ENCODE assay signal across 1 cellular context in genomic region chr4:177250056-177250696, GRCh38.
TF ChIP-seq lines count a peak whose summit lies in the region.

No MANE protein-coding gene starts in this region.

TF ChIP-seq in HepG2, 621 proteins besides CTCF, POLR2A, EP300 and RAD21 (continued from another document and continues in another):
- TF ChIP-seq PBX2 (CRISPR knock-in tag; IDR thresholded peaks at IDR 0.05) (no peak), ZFAT (CRISPR knock-in tag; conservative IDR thresholded peaks at IDR 0.05) (no peak), ZMYM3 (CRISPR knock-in tag; IDR thresholded peaks at IDR 0.05) (no peak), IRF9 (CRISPR knock-in tag; IDR thresholded peaks at IDR 0.05; ENCODE audit: borderline replicate concordance) (no peak), ZNF598 (CRISPR knock-in tag; IDR thresholded peaks at IDR 0.05; ENCODE audit: borderline replicate concordance) (no peak), ATF7 (IDR thresholded peaks at IDR 0.05) (no peak), ATF7 (CRISPR knock-in tag; IDR thresholded peaks at IDR 0.05) (no peak), THAP7 (CRISPR knock-in tag; IDR thresholded peaks at IDR 0.05) (no peak), GABPA (IDR thresholded peaks at IDR 0.05; ENCODE audit: low read depth, low read length) (no peak), GABPA (CRISPR knock-in tag; IDR thresholded peaks at IDR 0.05; ENCODE audit: low read depth) (no peak), ZNF232 (CRISPR knock-in tag; IDR thresholded peaks at IDR 0.05; ENCODE audit: borderline replicate concordance) (no peak), AHR (CRISPR knock-in tag; IDR thresholded peaks at IDR 0.05) (no peak), ZZZ3 (CRISPR knock-in tag; IDR thresholded peaks at IDR 0.05; ENCODE audit: borderline replicate concordance) (no peak), ZXDC (CRISPR knock-in tag; IDR thresholded peaks at IDR 0.05) (no peak), ZNF607 (CRISPR knock-in tag; IDR thresholded peaks at IDR 0.05; ENCODE audit: borderline replicate concordance) (no peak), HNRNPL (IDR thresholded peaks at IDR 0.05; ENCODE audit: low read depth, low read length) (no peak), MIXL1 (CRISPR knock-in tag; IDR thresholded peaks at IDR 0.05) (0 out of 2 replicates have a peak, but pooled peaks have one; percentile 42), GABPB1 (CRISPR knock-in tag; IDR thresholded peaks at IDR 0.05) (peak; percentile 34; the same call in 1 of the 2 replicates), ZNF225 (CRISPR knock-in tag; IDR thresholded peaks at IDR 0.05) (no peak), ZNF367 (CRISPR knock-in tag; IDR thresholded peaks at IDR 0.05; ENCODE audit: borderline replicate concordance) (no peak), IKZF4 (CRISPR knock-in tag; IDR thresholded peaks at IDR 0.05; ENCODE audit: borderline replicate concordance, low read depth, not compliant biosample characterization) (no peak), ZBTB34 (CRISPR knock-in tag; IDR thresholded peaks at IDR 0.05) (no peak), TFDP2 (CRISPR knock-in tag; IDR thresholded peaks at IDR 0.05) (no peak), ZNF619 (CRISPR knock-in tag; IDR thresholded peaks at IDR 0.05) (no peak), ZFYVE20 (CRISPR knock-in tag; IDR thresholded peaks at IDR 0.05; ENCODE audit: borderline replicate concordance, low read depth) (no peak), ZNF414 (CRISPR knock-in tag; IDR thresholded peaks at IDR 0.05) (no peak), NR2F1 (CRISPR knock-in tag; IDR thresholded peaks at IDR 0.05) (no peak), IRF2 (CRISPR knock-in tag; IDR thresholded peaks at IDR 0.05) (peak; percentile 34; the same call in 1 of the 2 replicates), THAP11 (CRISPR knock-in tag; IDR thresholded peaks at IDR 0.05) (no peak), ZHX1 (CRISPR knock-in tag; IDR thresholded peaks at IDR 0.05; ENCODE audit: low read depth) (no peak), FOXO1 (CRISPR knock-in tag; IDR thresholded peaks at IDR 0.05) (peak; percentile 50; the same call in 1 of the 2 replicates), ZNF883 (CRISPR knock-in tag; IDR thresholded peaks at IDR 0.05; ENCODE audit: not compliant biosample characterization) (no peak), HOXA9 (CRISPR knock-in tag; IDR thresholded peaks at IDR 0.05; ENCODE audit: borderline replicate concordance) (no peak), FOXA1 (IDR thresholded peaks at IDR 0.05) (no peak), FOXA1 (CRISPR knock-in tag; IDR thresholded peaks at IDR 0.05) (0 out of 2 replicates have a peak, but pooled peaks have one; percentile 4), GTF3A (CRISPR knock-in tag; conservative IDR thresholded peaks at IDR 0.05) (no peak), ZNF513 (CRISPR knock-in tag; conservative IDR thresholded peaks at IDR 0.05) (no peak), BATF2 (CRISPR knock-in tag; IDR thresholded peaks at IDR 0.05) (no peak), CBX1 (IDR thresholded peaks at IDR 0.05; ENCODE audit: low read depth) (no peak), ZNF879 (CRISPR knock-in tag; IDR thresholded peaks at IDR 0.05) (no peak), GLMP (CRISPR knock-in tag; IDR thresholded peaks at IDR 0.05; ENCODE audit: borderline replicate concordance) (no peak), CERS6 (CRISPR knock-in tag; IDR thresholded peaks at IDR 0.05) (no peak), ZNF431 (CRISPR knock-in tag; IDR thresholded peaks at IDR 0.05; ENCODE audit: borderline replicate concordance, low read depth) (no peak), ELF1 (CRISPR knock-in tag; IDR thresholded peaks at IDR 0.05) (no peak), RFXANK (CRISPR knock-in tag; IDR thresholded peaks at IDR 0.05) (no peak), ZNF780A (CRISPR knock-in tag; IDR thresholded peaks at IDR 0.05) (0 out of 2 replicates have a peak, but pooled peaks have one; percentile 34), DZIP1 (CRISPR knock-in tag; IDR thresholded peaks at IDR 0.05) (no peak)
